In the genomic region with DNA sequence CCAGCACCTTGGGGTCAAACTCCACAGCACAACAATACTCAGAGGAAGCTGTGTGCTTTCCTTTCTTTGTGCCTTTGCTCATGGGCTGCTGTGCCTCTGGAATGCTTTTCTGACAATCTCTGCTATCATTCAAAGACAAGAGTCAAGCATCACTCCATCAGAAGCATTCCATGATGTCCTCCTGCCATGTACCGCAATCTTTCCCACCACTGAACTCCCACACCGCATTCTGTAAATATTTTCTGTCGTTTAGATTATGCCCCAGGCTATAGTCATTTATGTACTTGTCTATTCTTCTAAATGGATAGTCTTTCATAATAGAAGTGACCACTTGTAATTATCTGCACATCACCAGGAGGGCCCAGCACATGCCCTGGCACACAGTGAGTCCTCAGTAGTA, we compare ENCODE assay signal across 14 cellular contexts.
DNase-seq lines count a peak whose midpoint lies in the region; ATAC-seq and TF ChIP-seq lines count a peak whose summit lies in the region.
"Had no signal": no experiment of that assay in that cellular context is flagged by ENCODE, and none has a peak within 500 bp of the region (broad histone marks: within the 10 kb centered on the region; RNA-seq: fewer than 3 reads in every experiment).

No MANE protein-coding gene starts in this region.

- no peak overlapping the region for H2AK5ac ChIP-seq in neuronal stem cell (ENCODE audit: low read depth, low read length)

- no peak overlapping the region for H3K23ac ChIP-seq in neuronal stem cell (ENCODE audit: low read depth, low read length, poor library complexity)

- H3K27ac ChIP-seq in neuronal stem cell (replicated peaks; ENCODE audit: low read length), result no peak overlapping the region

- no peak overlapping the region for H2BK120ac ChIP-seq in neuronal stem cell (ENCODE audit: low read depth, low read length)

- H3K27me3 ChIP-seq in neuronal stem cell (ENCODE audit: control insufficient read depth in 3 of 3, insufficient read depth in 3 of 3, low read depth in 1 of 3, low read length in 3 of 3), result no peaks in the 10 kb centered on the region

- WGBS in neuronal stem cell (ENCODE audit: extremely low coverage in 2 of 2, insufficient read length in 2 of 2, insufficient replicate concordance in 1 of 2), 2 donors, result no CpG with 5 or more reads among the region's 3 CpGs

- no peak for ATAC-seq in activated naive CD8-positive, alpha-beta T cell treated with anti-CD3 and anti-CD28 coated beads, Interleukin-2, amount 50 U/mL, for 24 hours
- ATAC-seq: CD8-positive, alpha-beta T cell had no signal

- peak overlapping the region; percentile 6 for H2AFZ ChIP-seq in neuronal stem cell (ENCODE audit: low read length)

- no peak overlapping the region for H3K4me3 Mint-ChIP-seq in activated naive CD8-positive, alpha-beta T cell treated with anti-CD3 and anti-CD28 coated beads, Interleukin-2, amount 50 U/mL, for 24 hours
- H3K4me3 Mint-ChIP-seq in progenitor cell of endocrine pancreas (ENCODE audit: low read depth), result no peak overlapping the region
- H3K4me3 Mint-ChIP-seq: CD14-positive monocyte; CD8-positive, alpha-beta T cell; IgD-negative memory B cell had no signal

- peaks cover 4 to 5% of the 10 kb centered on the region in 2 donors for H3K4me1 ChIP-seq in neuronal stem cell (ENCODE audit: control insufficient read depth in 2 of 2, insufficient read depth in 1 of 2, low read depth in 1 of 2, low read length in 2 of 2)
- H3K4me1 ChIP-seq: Caco-2 had no signal

- no peak overlapping the region for H3K27ac Mint-ChIP-seq in activated naive CD8-positive, alpha-beta T cell treated with anti-CD3 and anti-CD28 coated beads, Interleukin-2, amount 50 U/mL, for 24 hours
- H3K27ac Mint-ChIP-seq in progenitor cell of endocrine pancreas, result no peak overlapping the region
- H3K27ac Mint-ChIP-seq: CD14-positive monocyte; CD8-positive, alpha-beta T cell; IgD-negative memory B cell had no signal

- no peak overlapping the region for H3K14ac ChIP-seq in neuronal stem cell (ENCODE audit: low read length)

- TF ChIP-seq CTCF in progenitor cell of endocrine pancreas (IDR thresholded peaks at IDR 0.05; ENCODE audit: unreplicated experiment), result no peak

- H3K4ac ChIP-seq in neuronal stem cell (ENCODE audit: low read length), result no peak overlapping the region

- no peaks in the 10 kb centered on the region for H3K4me1 Mint-ChIP-seq in activated naive CD8-positive, alpha-beta T cell treated with anti-CD3 and anti-CD28 coated beads, Interleukin-2, amount 50 U/mL, for 24 hours
- H3K4me1 Mint-ChIP-seq in progenitor cell of endocrine pancreas (ENCODE audit: low read depth), result no peaks in the 10 kb centered on the region

- H2BK12ac ChIP-seq in neuronal stem cell (ENCODE audit: low read length), result no peak overlapping the region

- no peaks in the 10 kb centered on the region for H3K79me1 ChIP-seq in neuronal stem cell (ENCODE audit: low read depth, low read length)

- no peak overlapping the region for H3K4me2 ChIP-seq in neuronal stem cell (ENCODE audit: insufficient read depth, low read length, poor library complexity, severe bottlenecking)

- H4K8ac ChIP-seq in neuronal stem cell (ENCODE audit: low read depth, low read length), result no peak overlapping the region

- no peaks in the 10 kb centered on the region for H3K9me3 Mint-ChIP-seq in activated naive CD8-positive, alpha-beta T cell treated with anti-CD3 and anti-CD28 coated beads, Interleukin-2, amount 50 U/mL, for 24 hours
- H3K9me3 Mint-ChIP-seq in progenitor cell of endocrine pancreas (ENCODE audit: low read depth), result no peaks in the 10 kb centered on the region
- H3K9me3 Mint-ChIP-seq: CD8-positive, alpha-beta T cell; IgD-negative memory B cell had no signal

- H3K4me3 ChIP-seq in neuronal stem cell (ENCODE audit: low read length in 2 of 2), result no peak overlapping the region
- H3K4me3 ChIP-seq: HAP-1 had no signal

- peaks cover 9% of the 10 kb centered on the region for H3K27me3 Mint-ChIP-seq in activated naive CD8-positive, alpha-beta T cell treated with anti-CD3 and anti-CD28 coated beads, Interleukin-2, amount 50 U/mL, for 24 hours
- H3K27me3 Mint-ChIP-seq in progenitor cell of endocrine pancreas, result no peaks in the 10 kb centered on the region
- H3K27me3 Mint-ChIP-seq: IgD-negative memory B cell had no signal

- no peak overlapping the region for H2BK5ac ChIP-seq in neuronal stem cell (ENCODE audit: low read length)

- DNase-seq in ELR (ENCODE audit: low read depth) (peak; percentile 1), NCI-H146 treated with DMSO at 0.1 percent for 48 hours (lab: John Stamatoyannopoulos, UW; ENCODE audit: unreplicated experiment) (peak; percentile 81), RPMI7951 (ENCODE audit: low read depth) (peak; percentile 4), neuronal stem cell (ENCODE audit: low spot score) (no peak), progenitor cell of endocrine pancreas (ENCODE audit: low spot score, unreplicated experiment) (no peak), DMS153 (lab: John Stamatoyannopoulos, UW) (no peak)
- DNase-seq in activated naive CD8-positive, alpha-beta T cell treated with anti-CD3 and anti-CD28 coated beads, Interleukin-2, amount 50 U/mL, for 24 hours, result no peak
- DNase-seq: Caco-2; CD8-positive, alpha-beta T cell; DMS53; GOT3 had no signal

- H3K36me3 Mint-ChIP-seq in activated naive CD8-positive, alpha-beta T cell treated with anti-CD3 and anti-CD28 coated beads, Interleukin-2, amount 50 U/mL, for 24 hours (ENCODE audit: low read depth), result no peaks in the 10 kb centered on the region
- H3K36me3 Mint-ChIP-seq in progenitor cell of endocrine pancreas (ENCODE audit: insufficient read depth), result no peaks in the 10 kb centered on the region
- H3K36me3 Mint-ChIP-seq: CD14-positive monocyte; CD8-positive, alpha-beta T cell; IgD-negative memory B cell had no signal

- H4K91ac ChIP-seq in neuronal stem cell (ENCODE audit: low read depth, low read length, poor library complexity), result no peak overlapping the region

- no peaks in the 10 kb centered on the region for H3K36me3 ChIP-seq in neuronal stem cell (replicated peaks in 1 of 2; ENCODE audit: control insufficient read depth in 2 of 2, insufficient read depth in 2 of 2, low read length in 2 of 2)
- H3K36me3 ChIP-seq: HAP-1 had no signal

- no peak overlapping the region for H3K18ac ChIP-seq in neuronal stem cell (ENCODE audit: low read length)

- no peaks in the 10 kb centered on the region for H3K9me3 ChIP-seq in neuronal stem cell (replicated peaks in 1 of 2; ENCODE audit: control insufficient read depth in 2 of 2, insufficient read depth in 1 of 2, low read depth in 1 of 2, low read length in 2 of 2)
- H3K9me3 ChIP-seq: Caco-2, HAP-1 had no signal

- no peak overlapping the region for H2BK15ac ChIP-seq in neuronal stem cell (ENCODE audit: low read length)

- no peak overlapping the region for H3K9ac ChIP-seq in neuronal stem cell (ENCODE audit: low read depth, low read length, poor library complexity)

Comparison
In these comparisons a context has a peak if more than half of its experiments do, and no peak if none do; other contexts are left out.
1. DNase-seq: peak in ELR (single experiment), NCI-H146 treated with DMSO at 0.1 percent for 48 hours (single experiment) and RPMI7951 (single experiment); none in neuronal stem cell (single experiment), activated naive CD8-positive, alpha-beta T cell treated with anti-CD3 and anti-CD28 coated beads, Interleukin-2, amount 50 U/mL, for 24 hours (single experiment), progenitor cell of endocrine pancreas (single experiment) and DMS153 (single experiment).